In the genomic region with DNA sequence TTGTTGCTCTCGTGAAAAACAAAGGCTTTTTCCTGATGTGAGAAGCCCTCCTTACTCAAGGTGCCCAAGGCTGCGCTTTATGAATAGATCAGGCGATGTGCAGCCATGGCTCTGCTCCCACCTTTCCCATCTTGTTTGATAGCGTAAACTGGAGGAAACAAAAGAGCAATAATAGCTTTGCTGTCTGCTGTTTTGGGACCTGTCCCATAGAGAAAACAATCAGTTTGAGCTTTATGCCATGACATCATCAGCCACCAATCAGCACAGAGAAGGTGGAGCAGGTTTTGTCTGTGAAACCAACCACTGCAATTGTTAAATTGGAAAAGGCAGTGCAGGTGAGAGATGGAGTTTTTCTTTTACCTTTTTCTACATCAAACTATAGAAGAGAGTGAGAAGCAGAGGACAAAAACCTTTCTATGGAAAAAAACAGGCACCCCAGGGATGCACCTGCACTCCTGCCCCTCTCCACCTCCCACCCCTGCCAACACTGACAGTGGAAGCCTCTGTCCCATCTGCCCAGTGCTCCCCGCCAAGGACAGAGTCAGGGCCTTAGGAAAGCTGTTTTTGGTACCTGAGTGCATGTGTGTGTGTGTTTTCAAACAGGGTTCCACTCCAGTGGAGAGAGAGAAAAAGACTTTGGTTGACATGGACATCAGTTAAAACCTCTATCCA, we compare ENCODE assay signal across 14 cellular contexts.
DNase-seq lines count a peak whose midpoint lies in the region; ATAC-seq, FAIRE-seq and TF ChIP-seq lines count a peak whose summit lies in the region.
"Had no signal": no experiment of that assay in that cellular context is flagged by ENCODE, and none has a peak within 500 bp of the region (broad histone marks: within the 10 kb centered on the region; RNA-seq: fewer than 3 reads in every experiment).

No MANE protein-coding gene starts in this region.

- peak overlapping the region; percentile 93 for H3K27ac Mint-ChIP-seq in neural crest cell (ENCODE audit: unreplicated experiment)

- H3K4me1 ChIP-seq in heart right ventricle = peaks cover 38 to 97% (median 86%) of the 10 kb centered on the region in 9 donors
- peaks cover 0 to 28% of the 10 kb centered on the region in 2 donors for H3K4me1 ChIP-seq in uterus

- no peaks in the 10 kb centered on the region for H3K9me3 Mint-ChIP-seq in neural crest cell

- H3K27me3 Mint-ChIP-seq in neural crest cell (ENCODE audit: low read depth) = no peaks in the 10 kb centered on the region

- no peak for TF ChIP-seq POLR2A in uterus (IDR thresholded peaks at IDR 0.05)

- ATAC-seq in heart right ventricle = peak in 2 of 8 donors; percentile 19

- intact Hi-C loops in heart right ventricle (cut with DNase I) (loop anchor here in 2 of 10 donors (2.0 to 10.0 kb wide), 2 partner anchors 21 to 61 kb away; no protein-coding TSS in a partner anchor), cardiac septum (cut with DNase I) (loop anchor here (5.0 kb wide), 1 partner anchor 36 kb away; no protein-coding TSS in a partner anchor), uterus (cut with DNase I; ENCODE audit: low total_unique reads) (no loop called here)

- DNase-seq in heart right ventricle (no peak), cardiac septum (ENCODE audit: low spot score) (no peak), dermis blood vessel endothelial cell (peak; percentile 55), neural crest cell (ENCODE audit: low read depth, low spot score) (no peak), uterus (no peak), SKM-1 treated with dmso at 0.1 percent for 144 hours (lab: John Stamatoyannopoulos, UW; ENCODE audit: unreplicated experiment) (no peak), D721Med (ENCODE audit: insufficient read length, low spot score) (no peak)
- no peak for DNase-seq in activated effector memory CD4-positive, alpha-beta T cell treated with Interleukin-2 at 50 U/mL for 16 hours
- DNase-seq: midbrain, NCI-H524, SHP77 treated with DMSO at 0.1 percent for 48 hours had no signal

- H3K9me3 ChIP-seq in heart right ventricle (no peaks in the 10 kb centered on the region), uterus (no peaks in the 10 kb centered on the region)
- H3K9me3 ChIP-seq: vagina had no signal

- peaks cover 64% of the 10 kb centered on the region for H3K4me1 Mint-ChIP-seq in neural crest cell

- H3K27me3 ChIP-seq in heart right ventricle (no peaks in the 10 kb centered on the region), uterus (no peaks in the 10 kb centered on the region)
- H3K27me3 ChIP-seq: hepatocyte, vagina had no signal

- H3K4me3 ChIP-seq in heart right ventricle = no peak overlapping the region
- H3K4me3 ChIP-seq in uterus = no peak overlapping the region
- H3K4me3 ChIP-seq: hepatocyte, vagina had no signal

- 51 to 63% methylated on average over 5 of the region's 5 CpGs for WGBS in heart right ventricle, 2 donors

- peaks cover 2% of the 10 kb centered on the region for H3K36me3 Mint-ChIP-seq in neural crest cell (ENCODE audit: low read depth)

- no peak overlapping the region for H3K4me3 Mint-ChIP-seq in neural crest cell

- FAIRE-seq in D721Med (lab: Jason Lieb, UNC) = no peak
- FAIRE-seq: G401.6 had no signal

- H3K27ac ChIP-seq in heart right ventricle (peak overlapping the region in 8 of 10 donors; percentile 56 to 83 (median 81)), uterus (peak overlapping the region; percentile 35 to 67)
- H3K27ac ChIP-seq: hepatocyte, vagina had no signal

- no peak for TF ChIP-seq CTCF in heart right ventricle (IDR thresholded peaks at IDR 0.05)
- TF ChIP-seq CTCF in neural crest cell (conservative IDR thresholded peaks at IDR 0.05) = no peak
- TF ChIP-seq CTCF in uterus (IDR thresholded peaks at IDR 0.05) = no peak
- no peak for TF ChIP-seq CTCF in D721Med (IDR thresholded peaks at IDR 0.05; ENCODE audit: insufficient read depth, missing control alignments)

- H3K36me3 ChIP-seq in heart right ventricle = no peaks in the 10 kb centered on the region
- no peaks in the 10 kb centered on the region for H3K36me3 ChIP-seq in uterus
- H3K36me3 ChIP-seq: vagina had no signal
